8 cellular contexts compared by ENCODE assay signal in the genomic region with DNA sequence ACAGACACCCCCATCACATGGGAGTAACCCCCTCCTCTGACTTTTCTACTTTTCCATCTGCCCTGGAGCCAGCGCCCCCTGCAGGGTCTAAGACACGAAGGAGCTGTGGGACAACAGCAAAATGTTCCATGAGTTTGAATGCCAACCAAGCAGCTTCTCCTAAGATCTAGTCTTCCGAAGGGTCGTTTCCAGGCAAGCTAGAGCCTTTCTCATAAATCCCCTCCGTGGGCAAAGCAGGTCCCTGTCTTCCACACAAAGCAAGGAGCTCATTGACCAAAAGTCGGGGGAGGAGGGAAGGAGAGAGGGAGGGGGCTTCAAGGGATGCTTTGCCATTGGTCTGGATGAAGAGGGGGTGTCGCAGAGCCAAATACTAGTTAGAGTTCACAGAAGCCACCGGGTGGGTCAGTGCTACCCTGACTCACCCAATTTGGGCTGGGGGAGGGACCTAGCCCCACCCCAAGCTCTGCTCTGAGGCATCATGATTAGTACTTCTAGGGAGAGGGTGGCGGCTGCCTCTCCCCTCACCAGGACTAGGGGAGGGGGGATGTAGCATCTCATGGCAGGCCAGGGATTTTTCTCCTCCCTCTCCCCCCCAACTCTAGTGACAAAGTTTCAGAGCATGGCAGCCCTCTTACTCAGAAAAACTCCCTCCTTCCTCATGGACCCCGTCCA. TPM values are rescaled to one million over a fixed set of nuclear protein-coding genes. Genes with fewer than 3 reads are reported as not detected.
DNase-seq lines count a peak whose midpoint lies in the region; ATAC-seq and TF ChIP-seq lines count a peak whose summit lies in the region.

No MANE protein-coding gene starts in this region.

- ATAC-seq in central memory CD8-positive, alpha-beta T cell (replicated peaks; ENCODE audit: extremely low read depth, poor library complexity, severe bottlenecking) = no peak
- no peak for ATAC-seq in naive thymus-derived CD8-positive, alpha-beta T cell
- ATAC-seq in GM19452 (IDR thresholded peaks at IDR 0.05; ENCODE audit: unreplicated experiment) (no peak), HG02884 (IDR thresholded peaks at IDR 0.05; ENCODE audit: unreplicated experiment) (no peak)

- H3K9ac ChIP-seq in ES-I3 (ENCODE audit: low read depth, low read length) (peak overlapping the region; percentile 78), MM.1S (ENCODE audit: low read length) (no peak overlapping the region)

- no peak overlapping the region for H2AFZ ChIP-seq in MM.1S (ENCODE audit: low read length)

- no peaks in the 10 kb centered on the region; the same call in none of the 2 replicates for H3K36me3 ChIP-seq in ES-I3 (ENCODE audit: insufficient read depth, low read length)
- H3K36me3 ChIP-seq in MM.1S (replicated peaks; ENCODE audit: insufficient read depth, low read length) = no peaks in the 10 kb centered on the region

- H3K4me3 Mint-ChIP-seq in central memory CD8-positive, alpha-beta T cell = peak overlapping the region; percentile 63
- H3K4me3 Mint-ChIP-seq in naive thymus-derived CD8-positive, alpha-beta T cell = peak overlapping the region; percentile 47 to 75 (median 62)

- no peaks in the 10 kb centered on the region for H3K9me2 ChIP-seq in MM.1S (replicated peaks; ENCODE audit: insufficient read depth, low read length)

- no peak overlapping the region for H3K4me3 ChIP-seq in MM.1S (ENCODE audit: low read length)

- H3K9me3 ChIP-seq in ES-I3 (ENCODE audit: control insufficient read depth, insufficient read depth, low read length) (no peaks in the 10 kb centered on the region), MM.1S (replicated peaks; ENCODE audit: insufficient read depth, low read length) (no peaks in the 10 kb centered on the region)

- no peaks in the 10 kb centered on the region for H4K20me1 ChIP-seq in MM.1S (ENCODE audit: insufficient read depth, low read length)

- H3K4me2 ChIP-seq in MM.1S (ENCODE audit: low read depth, low read length) = no peak overlapping the region

- DNase-seq in MM.1S (no peak), GM03348 (ENCODE audit: low spot score) (no peak), posterior vena cava (ENCODE audit: low spot score) (no peak)
- DNase-seq in central memory CD8-positive, alpha-beta T cell (ENCODE audit: low spot score in 2 of 2) = no peak
- DNase-seq in naive thymus-derived CD8-positive, alpha-beta T cell = no peak

- H3K27me3 ChIP-seq in MM.1S (replicated peaks; ENCODE audit: insufficient read depth, low read length) = peaks cover 59% of the 10 kb centered on the region

- TF ChIP-seq CTCF in MM.1S (IDR thresholded peaks at IDR 0.05; ENCODE audit: low read length) = peak; percentile 28

- H3K36me3 Mint-ChIP-seq in central memory CD8-positive, alpha-beta T cell (ENCODE audit: insufficient read depth) = peaks cover 3% of the 10 kb centered on the region
- H3K36me3 Mint-ChIP-seq in naive thymus-derived CD8-positive, alpha-beta T cell = peaks cover 0 to 10% (median 0%) of the 10 kb centered on the region in 3 donors

- no peak overlapping the region for H3K27ac ChIP-seq in MM.1S (ENCODE audit: low read length)

- POLR2A ChIA-PET in naive thymus-derived CD8-positive, alpha-beta T cell (lab: Charles Lee) = no interaction called here

- no peaks in the 10 kb centered on the region for H3K79me2 ChIP-seq in MM.1S (ENCODE audit: low read length)

- H3K4me1 Mint-ChIP-seq in central memory CD8-positive, alpha-beta T cell = peaks cover 16% of the 10 kb centered on the region
- peaks cover 13 to 19% (median 14%) of the 10 kb centered on the region in 4 donors for H3K4me1 Mint-ChIP-seq in naive thymus-derived CD8-positive, alpha-beta T cell

- intact Hi-C loops in posterior vena cava (cut with DNase I) = no loop called here

- H3K4me1 ChIP-seq in ES-I3 (ENCODE audit: insufficient read depth, low read length) (peaks cover 23% of the 10 kb centered on the region), MM.1S (ENCODE audit: low read length) (no peaks in the 10 kb centered on the region)

- no peak overlapping the region for H3K27ac Mint-ChIP-seq in central memory CD8-positive, alpha-beta T cell (ENCODE audit: low read depth)
- no peak overlapping the region for H3K27ac Mint-ChIP-seq in naive thymus-derived CD8-positive, alpha-beta T cell

- H3K27me3 Mint-ChIP-seq in central memory CD8-positive, alpha-beta T cell = peaks cover 88% of the 10 kb centered on the region
- peaks cover 46 to 87% (median 76%) of the 10 kb centered on the region in 5 donors for H3K27me3 Mint-ChIP-seq in naive thymus-derived CD8-positive, alpha-beta T cell

- H3F3A ChIP-seq in MM.1S (ENCODE audit: insufficient read depth, low read length) = no peaks in the 10 kb centered on the region

- H3K9me3 Mint-ChIP-seq in central memory CD8-positive, alpha-beta T cell = no peaks in the 10 kb centered on the region
- no peaks in the 10 kb centered on the region for H3K9me3 Mint-ChIP-seq in naive thymus-derived CD8-positive, alpha-beta T cell

RNA-seq across cellular contexts. Expression of a gene that starts 1.6 kb away (rescaled TPM):
- not detected for total RNA-seq in naive thymus-derived CD8-positive, alpha-beta T cell
- not detected for polyA plus RNA-seq in naive thymus-derived CD8-positive, alpha-beta T cell
- total RNA-seq in posterior vena cava = 1 to 10 TPM in 1 of 2 donors, under 1 TPM in 1; 0.28 to 1.0 TPM

RNA-seq across cellular contexts. Expression of a gene that starts 39.8 kb away (rescaled TPM):
- total RNA-seq in naive thymus-derived CD8-positive, alpha-beta T cell = not detected
- under 1 TPM; 0.40 to 0.77 (median 0.75) TPM for polyA plus RNA-seq in naive thymus-derived CD8-positive, alpha-beta T cell
- 1 to 10 TPM in 1 of 2 donors, not detected in 1; 2.0 TPM for total RNA-seq in posterior vena cava
